Comparison of ENCODE assay signal across 2 cellular contexts in the genomic region with DNA sequence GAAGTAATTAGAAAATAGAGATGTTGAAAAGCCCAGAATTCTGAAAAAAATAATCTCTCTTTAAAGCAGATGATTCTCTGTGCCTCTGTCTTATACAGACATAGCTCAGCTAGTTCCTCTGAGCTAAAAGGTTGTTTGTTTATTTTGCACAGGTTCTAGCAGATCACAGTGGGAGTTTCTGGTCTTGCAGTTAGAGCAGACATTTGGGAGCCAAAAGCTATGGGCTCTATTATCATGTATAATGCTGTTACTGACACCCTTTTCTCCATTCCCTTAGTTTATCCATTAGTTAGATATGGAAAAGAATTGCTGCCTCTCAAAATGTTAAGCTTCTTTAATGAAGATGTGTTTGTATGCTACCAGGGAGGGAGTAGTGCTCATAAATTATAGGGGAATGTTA.
TF ChIP-seq lines count a peak whose summit lies in the region.

No MANE protein-coding gene starts in this region.

TF ChIP-seq in GM23338, 12 proteins besides CTCF, POLR2A, EP300 and RAD21 (continued from another document):
- no peak for TF ChIP-seq ZNF462 (CRISPR knock-in tag; IDR thresholded peaks at IDR 0.05)
- TF ChIP-seq, protein P1, sequence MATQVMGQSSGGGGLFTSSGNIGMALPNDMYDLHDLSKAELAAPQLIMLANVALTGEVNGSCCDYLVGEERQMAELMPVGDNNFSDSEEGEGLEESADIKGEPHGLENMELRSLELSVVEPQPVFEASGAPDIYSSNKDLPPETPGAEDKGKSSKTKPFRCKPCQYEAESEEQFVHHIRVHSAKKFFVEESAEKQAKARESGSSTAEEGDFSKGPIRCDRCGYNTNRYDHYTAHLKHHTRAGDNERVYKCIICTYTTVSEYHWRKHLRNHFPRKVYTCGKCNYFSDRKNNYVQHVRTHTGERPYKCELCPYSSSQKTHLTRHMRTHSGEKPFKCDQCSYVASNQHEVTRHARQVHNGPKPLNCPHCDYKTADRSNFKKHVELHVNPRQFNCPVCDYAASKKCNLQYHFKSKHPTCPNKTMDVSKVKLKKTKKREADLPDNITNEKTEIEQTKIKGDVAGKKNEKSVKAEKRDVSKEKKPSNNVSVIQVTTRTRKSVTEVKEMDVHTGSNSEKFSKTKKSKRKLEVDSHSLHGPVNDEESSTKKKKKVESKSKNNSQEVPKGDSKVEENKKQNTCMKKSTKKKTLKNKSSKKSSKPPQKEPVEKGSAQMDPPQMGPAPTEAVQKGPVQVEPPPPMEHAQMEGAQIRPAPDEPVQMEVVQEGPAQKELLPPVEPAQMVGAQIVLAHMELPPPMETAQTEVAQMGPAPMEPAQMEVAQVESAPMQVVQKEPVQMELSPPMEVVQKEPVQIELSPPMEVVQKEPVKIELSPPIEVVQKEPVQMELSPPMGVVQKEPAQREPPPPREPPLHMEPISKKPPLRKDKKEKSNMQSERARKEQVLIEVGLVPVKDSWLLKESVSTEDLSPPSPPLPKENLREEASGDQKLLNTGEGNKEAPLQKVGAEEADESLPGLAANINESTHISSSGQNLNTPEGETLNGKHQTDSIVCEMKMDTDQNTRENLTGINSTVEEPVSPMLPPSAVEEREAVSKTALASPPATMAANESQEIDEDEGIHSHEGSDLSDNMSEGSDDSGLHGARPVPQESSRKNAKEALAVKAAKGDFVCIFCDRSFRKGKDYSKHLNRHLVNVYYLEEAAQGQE (IDR thresholded peaks at IDR 0.05; ENCODE audit: unreplicated experiment): no peak
- no peak for TF ChIP-seq POLR2AphosphoS5 (IDR thresholded peaks at IDR 0.05; ENCODE audit: low read depth)
- TF ChIP-seq, protein P2, sequence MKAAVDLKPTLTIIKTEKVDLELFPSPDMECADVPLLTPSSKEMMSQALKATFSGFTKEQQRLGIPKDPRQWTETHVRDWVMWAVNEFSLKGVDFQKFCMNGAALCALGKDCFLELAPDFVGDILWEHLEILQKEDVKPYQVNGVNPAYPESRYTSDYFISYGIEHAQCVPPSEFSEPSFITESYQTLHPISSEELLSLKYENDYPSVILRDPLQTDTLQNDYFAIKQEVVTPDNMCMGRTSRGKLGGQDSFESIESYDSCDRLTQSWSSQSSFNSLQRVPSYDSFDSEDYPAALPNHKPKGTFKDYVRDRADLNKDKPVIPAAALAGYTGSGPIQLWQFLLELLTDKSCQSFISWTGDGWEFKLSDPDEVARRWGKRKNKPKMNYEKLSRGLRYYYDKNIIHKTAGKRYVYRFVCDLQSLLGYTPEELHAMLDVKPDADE (IDR thresholded peaks at IDR 0.05): no peak
- TF ChIP-seq ZNF331 (CRISPR knock-in tag; IDR thresholded peaks at IDR 0.05; ENCODE audit: low read depth): no peak
- no peak for TF ChIP-seq EZH2 (IDR thresholded peaks at IDR 0.05; ENCODE audit: low read depth, unreplicated experiment)

TF ChIP-seq in K562, 482 proteins besides CTCF, POLR2A, EP300 and RAD21 (continued from another document):
- TF ChIP-seq, protein P3, sequence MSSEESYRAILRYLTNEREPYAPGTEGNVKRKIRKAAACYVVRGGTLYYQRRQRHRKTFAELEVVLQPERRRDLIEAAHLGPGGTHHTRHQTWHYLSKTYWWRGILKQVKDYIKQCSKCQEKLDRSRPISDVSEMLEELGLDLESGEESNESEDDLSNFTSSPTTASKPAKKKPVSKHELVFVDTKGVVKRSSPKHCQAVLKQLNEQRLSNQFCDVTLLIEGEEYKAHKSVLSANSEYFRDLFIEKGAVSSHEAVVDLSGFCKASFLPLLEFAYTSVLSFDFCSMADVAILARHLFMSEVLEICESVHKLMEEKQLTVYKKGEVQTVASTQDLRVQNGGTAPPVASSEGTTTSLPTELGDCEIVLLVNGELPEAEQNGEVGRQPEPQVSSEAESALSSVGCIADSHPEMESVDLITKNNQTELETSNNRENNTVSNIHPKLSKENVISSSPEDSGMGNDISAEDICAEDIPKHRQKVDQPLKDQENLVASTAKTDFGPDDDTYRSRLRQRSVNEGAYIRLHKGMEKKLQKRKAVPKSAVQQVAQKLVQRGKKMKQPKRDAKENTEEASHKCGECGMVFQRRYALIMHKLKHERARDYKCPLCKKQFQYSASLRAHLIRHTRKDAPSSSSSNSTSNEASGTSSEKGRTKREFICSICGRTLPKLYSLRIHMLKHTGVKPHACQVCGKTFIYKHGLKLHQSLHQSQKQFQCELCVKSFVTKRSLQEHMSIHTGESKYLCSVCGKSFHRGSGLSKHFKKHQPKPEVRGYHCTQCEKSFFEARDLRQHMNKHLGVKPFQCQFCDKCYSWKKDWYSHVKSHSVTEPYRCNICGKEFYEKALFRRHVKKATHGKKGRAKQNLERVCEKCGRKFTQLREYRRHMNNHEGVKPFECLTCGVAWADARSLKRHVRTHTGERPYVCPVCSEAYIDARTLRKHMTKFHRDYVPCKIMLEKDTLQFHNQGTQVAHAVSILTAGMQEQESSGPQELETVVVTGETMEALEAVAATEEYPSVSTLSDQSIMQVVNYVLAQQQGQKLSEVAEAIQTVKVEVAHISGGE (CRISPR knock-in tag; IDR thresholded peaks at IDR 0.05): no peak
- TF ChIP-seq ZNF354B (CRISPR knock-in tag; IDR thresholded peaks at IDR 0.05) (no peak), ZNF121 (CRISPR knock-in tag; conservative IDR thresholded peaks at IDR 0.05) (no peak), SMAD1 (IDR thresholded peaks at IDR 0.05; ENCODE audit: low read depth, low read length, partially characterized antibody) (no peak), ZNF408 (CRISPR knock-in tag; IDR thresholded peaks at IDR 0.05; ENCODE audit: low read depth) (no peak), ZNF609 (CRISPR knock-in tag; IDR thresholded peaks at IDR 0.05; ENCODE audit: borderline replicate concordance) (no peak), MTA2 (IDR thresholded peaks at IDR 0.05; ENCODE audit: low read depth) (no peak), TGIF2 (CRISPR knock-in tag; IDR thresholded peaks at IDR 0.05) (no peak), ZBTB2 (IDR thresholded peaks at IDR 0.05) (no peak), TEAD4 (IDR thresholded peaks at IDR 0.05; ENCODE audit: low read length) (no peak), TEAD4 (CRISPR knock-in tag; IDR thresholded peaks at IDR 0.05; ENCODE audit: borderline replicate concordance) (no peak), JUNB (CRISPR knock-in tag; conservative IDR thresholded peaks at IDR 0.05) (no peak), KAT7 (CRISPR knock-in tag; IDR thresholded peaks at IDR 0.05; ENCODE audit: borderline replicate concordance) (no peak)
- TF ChIP-seq, protein P4, sequence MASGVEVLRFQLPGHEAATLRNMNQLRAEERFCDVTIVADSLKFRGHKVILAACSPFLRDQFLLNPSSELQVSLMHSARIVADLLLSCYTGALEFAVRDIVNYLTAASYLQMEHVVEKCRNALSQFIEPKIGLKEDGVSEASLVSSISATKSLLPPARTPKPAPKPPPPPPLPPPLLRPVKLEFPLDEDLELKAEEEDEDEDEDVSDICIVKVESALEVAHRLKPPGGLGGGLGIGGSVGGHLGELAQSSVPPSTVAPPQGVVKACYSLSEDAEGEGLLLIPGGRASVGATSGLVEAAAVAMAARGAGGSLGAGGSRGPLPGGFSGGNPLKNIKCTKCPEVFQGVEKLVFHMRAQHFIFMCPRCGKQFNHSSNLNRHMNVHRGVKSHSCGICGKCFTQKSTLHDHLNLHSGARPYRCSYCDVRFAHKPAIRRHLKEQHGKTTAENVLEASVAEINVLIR (CRISPR knock-in tag; IDR thresholded peaks at IDR 0.05): no peak
- TF ChIP-seq, protein P5, sequence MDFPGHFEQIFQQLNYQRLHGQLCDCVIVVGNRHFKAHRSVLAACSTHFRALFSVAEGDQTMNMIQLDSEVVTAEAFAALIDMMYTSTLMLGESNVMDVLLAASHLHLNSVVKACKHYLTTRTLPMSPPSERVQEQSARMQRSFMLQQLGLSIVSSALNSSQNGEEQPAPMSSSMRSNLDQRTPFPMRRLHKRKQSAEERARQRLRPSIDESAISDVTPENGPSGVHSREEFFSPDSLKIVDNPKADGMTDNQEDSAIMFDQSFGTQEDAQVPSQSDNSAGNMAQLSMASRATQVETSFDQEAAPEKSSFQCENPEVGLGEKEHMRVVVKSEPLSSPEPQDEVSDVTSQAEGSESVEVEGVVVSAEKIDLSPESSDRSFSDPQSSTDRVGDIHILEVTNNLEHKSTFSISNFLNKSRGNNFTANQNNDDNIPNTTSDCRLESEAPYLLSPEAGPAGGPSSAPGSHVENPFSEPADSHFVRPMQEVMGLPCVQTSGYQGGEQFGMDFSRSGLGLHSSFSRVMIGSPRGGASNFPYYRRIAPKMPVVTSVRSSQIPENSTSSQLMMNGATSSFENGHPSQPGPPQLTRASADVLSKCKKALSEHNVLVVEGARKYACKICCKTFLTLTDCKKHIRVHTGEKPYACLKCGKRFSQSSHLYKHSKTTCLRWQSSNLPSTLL (IDR thresholded peaks at IDR 0.05): no peak
TF ChIP-seq in K562: peak in this region for 0.
